Comparison of ENCODE assay signal across 19 cellular contexts in genomic region chr19:5605362-5605761, GRCh38. TPM values are rescaled to one million over a fixed set of nuclear protein-coding genes. Genes with fewer than 3 reads are reported as not detected.
"Had no signal": no experiment of that assay in that cellular context is flagged by ENCODE, and none has a peak within 500 bp of the region (broad histone marks: within the 10 kb centered on the region; RNA-seq: fewer than 3 reads in every experiment).

No MANE protein-coding gene starts in this region.

- H3K9me3 ChIP-seq: adrenal gland, mucosa of descending colon, suprapubic skin, transverse colon, uterus had no signal

- H3K4me1 ChIP-seq: suprapubic skin, transverse colon, uterus had no signal

- H3K4me3 Mint-ChIP-seq: activated naive CD4-positive, alpha-beta T cell treated with anti-CD3 and anti-CD28 coated beads, Interleukin-2, amount 10 ng/mL, durations not matched to agents 7 days and 5 days; dendritic cell treated with granulocyte-macrophage colony-stimulating factor and Interleukin-4, amounts not matched to agents 40 ng/mL and 50 ng/mL, for 4 days; naive thymus-derived CD8-positive, alpha-beta T cell; stimulated activated naive CD8-positive, alpha-beta T cell treated with anti-CD3 and anti-CD28 coated beads, Interleukin-15, Interleukin-2, amounts not matched to agents 100 ng/mL and 50 ng/mL, for 24 hours had no signal

- H3K27me3 ChIP-seq: adrenal gland, suprapubic skin, transverse colon, uterus had no signal

- H3K27ac ChIP-seq: adrenal gland, suprapubic skin, transverse colon, uterus, VCaP had no signal

- ATAC-seq: mucosa of descending colon; naive thymus-derived CD8-positive, alpha-beta T cell had no signal

- DNase-seq: activated CD4-positive, alpha-beta T cell treated with anti-CD3 and anti-CD28 coated beads for 1 hour; activated CD4-positive, alpha-beta T cell treated with anti-CD3 and anti-CD28 coated beads, Interleukin-2, amount 50 U/mL, for 4 hours; activated effector memory CD4-positive, alpha-beta T cell treated with Interleukin-2 at 50 U/mL for 16 hours; activated naive CD4-positive, alpha-beta T cell treated with anti-CD3 and anti-CD28 coated beads, Interleukin-2, amount 10 ng/mL, durations not matched to agents 7 days and 5 days; adrenal gland; effector CD8-positive, alpha-beta T cell; foreskin fibroblast; mesenchymal stem cell; naive thymus-derived CD8-positive, alpha-beta T cell; stimulated activated CD4-positive, alpha-beta T cell treated with anti-CD3 and anti-CD28 coated beads, Interleukin-2, amount 100 ng/mL, for 24 hours; transverse colon; uterus had no signal

- H3K27me3 Mint-ChIP-seq: activated naive CD4-positive, alpha-beta T cell treated with anti-CD3 and anti-CD28 coated beads, Interleukin-2, amount 10 ng/mL, durations not matched to agents 7 days and 5 days; dendritic cell treated with granulocyte-macrophage colony-stimulating factor and Interleukin-4, amounts not matched to agents 40 ng/mL and 50 ng/mL, for 4 days; naive thymus-derived CD8-positive, alpha-beta T cell; stimulated activated naive CD8-positive, alpha-beta T cell treated with anti-CD3 and anti-CD28 coated beads, Interleukin-15, Interleukin-2, amounts not matched to agents 100 ng/mL and 50 ng/mL, for 24 hours had no signal

- H3K27ac Mint-ChIP-seq: activated naive CD4-positive, alpha-beta T cell treated with anti-CD3 and anti-CD28 coated beads, Interleukin-2, amount 10 ng/mL, durations not matched to agents 7 days and 5 days; dendritic cell treated with granulocyte-macrophage colony-stimulating factor and Interleukin-4, amounts not matched to agents 40 ng/mL and 50 ng/mL, for 4 days had no signal

- H3K36me3 ChIP-seq: uterus had no signal

- H3K9me3 Mint-ChIP-seq: activated naive CD4-positive, alpha-beta T cell treated with anti-CD3 and anti-CD28 coated beads, Interleukin-2, amount 10 ng/mL, durations not matched to agents 7 days and 5 days; dendritic cell treated with granulocyte-macrophage colony-stimulating factor and Interleukin-4, amounts not matched to agents 40 ng/mL and 50 ng/mL, for 4 days; naive thymus-derived CD8-positive, alpha-beta T cell; stimulated activated naive CD8-positive, alpha-beta T cell treated with anti-CD3 and anti-CD28 coated beads, Interleukin-15, Interleukin-2, amounts not matched to agents 100 ng/mL and 50 ng/mL, for 24 hours had no signal

- H3K4me1 Mint-ChIP-seq: activated naive CD4-positive, alpha-beta T cell treated with anti-CD3 and anti-CD28 coated beads, Interleukin-2, amount 10 ng/mL, durations not matched to agents 7 days and 5 days had no signal

- H3K4me3 ChIP-seq: adrenal gland, mucosa of descending colon, suprapubic skin, transverse colon, uterus had no signal

RNA-seq across cellular contexts. Expression of gene TINCR, which starts 37.6 kb away (rescaled TPM):
- total RNA-seq: glomerular endothelial cell, renal cortical epithelial cell had no signal
